In the genomic region with DNA sequence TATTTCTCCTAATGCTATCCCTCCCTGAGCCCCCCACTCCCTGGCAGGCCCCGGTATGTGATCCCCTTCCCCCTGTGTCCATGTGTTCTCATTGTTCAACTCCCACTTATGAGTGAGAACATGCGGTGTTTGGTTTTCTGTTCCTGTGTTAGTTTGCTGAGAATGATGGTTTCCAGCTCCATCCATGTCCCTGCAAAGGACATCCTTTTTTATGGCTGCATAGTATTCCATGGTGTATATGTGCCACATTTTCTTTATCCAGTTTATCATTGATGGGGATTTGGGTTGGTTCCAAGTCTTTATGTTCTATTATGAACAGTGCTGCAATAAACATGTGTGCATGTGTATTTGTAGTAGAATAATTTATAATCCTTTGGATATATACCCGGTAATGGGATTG, we compare ENCODE assay signal across 1 cellular context. TPM values are rescaled to one million over a fixed set of nuclear protein-coding genes. Genes with fewer than 3 reads are reported as not detected.
"Had no signal": no experiment of that assay in that cellular context is flagged by ENCODE, and none has a peak within 500 bp of the region (broad histone marks: within the 10 kb centered on the region; RNA-seq: fewer than 3 reads in every experiment).

No MANE protein-coding gene starts in this region.

RNA-seq across cellular contexts. Expression of a gene that starts 18.0 kb away (rescaled TPM):
- total RNA-seq: GM23248 had no signal
- polyA plus RNA-seq: GM23248 had no signal
